ENCODE assay signal across 19 cellular contexts in the genomic region with DNA sequence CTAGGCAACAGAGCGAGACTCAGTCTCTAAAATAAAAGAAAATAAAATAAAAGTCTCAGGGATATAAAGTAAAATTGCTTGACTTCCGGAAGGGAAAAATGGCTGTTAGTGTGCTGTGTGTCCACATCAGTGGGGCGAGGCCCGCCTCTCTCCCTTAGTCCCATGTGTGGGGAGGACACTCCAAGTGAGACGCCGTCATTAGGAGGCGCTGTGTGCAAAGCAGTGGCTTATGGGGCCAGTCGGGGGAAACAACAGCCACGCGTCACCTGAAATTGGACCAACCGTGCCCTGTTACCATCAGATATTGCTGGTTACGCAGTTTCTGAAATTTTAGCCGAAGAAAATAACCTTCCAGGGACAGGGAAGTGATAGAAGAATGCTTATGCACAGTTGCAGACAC. TPM values are rescaled to one million over a fixed set of nuclear protein-coding genes. Genes with fewer than 3 reads are reported as not detected.
DNase-seq lines count a peak whose midpoint lies in the region; ATAC-seq and TF ChIP-seq lines count a peak whose summit lies in the region.
"Had no signal": no experiment of that assay in that cellular context is flagged by ENCODE, and none has a peak within 500 bp of the region (broad histone marks: within the 10 kb centered on the region; RNA-seq: fewer than 3 reads in every experiment).

No MANE protein-coding gene starts in this region.

- POLR2A ChIA-PET in RWPE1 (lab: Yijun Ruan, JAX; ENCODE audit: low non-redundant PET): no interaction called here

- H3K4me1 ChIP-seq in osteoblast (ENCODE audit: insufficient read depth, low read length): no peaks in the 10 kb centered on the region
- H3K4me1 ChIP-seq: colonic mucosa, esophagus squamous epithelium had no signal

- H2AFZ ChIP-seq in osteoblast (ENCODE audit: low read length): no peak overlapping the region

- H3K4me3 ChIP-seq in choroid plexus epithelial cell (ENCODE audit: low read depth, low read length) (no peak overlapping the region), osteoblast (ENCODE audit: insufficient read depth, low read length) (no peak overlapping the region)
- H3K4me3 ChIP-seq: colonic mucosa, esophagus squamous epithelium had no signal

- H3K4me2 ChIP-seq in osteoblast (ENCODE audit: insufficient read depth, low read length): no peak overlapping the region

- peaks cover 25% of the 10 kb centered on the region for H3K36me3 ChIP-seq in osteoblast (ENCODE audit: insufficient read depth, low read length)
- H3K36me3 ChIP-seq: colonic mucosa had no signal

- peak; percentile 16 for DNase-seq in DMS 273 (lab: John Stamatoyannopoulos, UW; ENCODE audit: unreplicated experiment)
- DNase-seq in DMS 273 treated with DMSO at 0.1 percent for 48 hours (lab: John Stamatoyannopoulos, UW): no peak
- DNase-seq in NAMALWA (ENCODE audit: low spot score): peak; percentile 34
- DNase-seq in choroid plexus epithelial cell (ENCODE audit: low read depth): no peak
- DNase-seq in osteoblast (ENCODE audit: insufficient read length, low spot score, missing footprints): peak; percentile 1
- no peak for DNase-seq in RWPE1 (ENCODE audit: low spot score)
- DNase-seq in stimulated activated naive CD4-positive, alpha-beta T cell (lab: John Stamatoyannopoulos, UW): no peak
- DNase-seq: 8988T; activated CD4-positive, alpha-beta T cell treated with anti-CD3 and anti-CD28 coated beads, Interleukin-2, amount 50 U/mL, for 48 hours; CD8-positive, alpha-beta T cell; colonic mucosa; esophagus squamous epithelium; NCI-H2107; NCI-H69; stimulated activated CD4-positive, alpha-beta T cell treated with anti-CD3 and anti-CD28 coated beads, Interleukin-12 subunit alpha, Interleukin-12 subunit beta, amount 100 ng/mL, for 4 hours; T-helper 9 cell had no signal

- H3K9me3 ChIP-seq in osteoblast (ENCODE audit: low read depth, low read length): no peaks in the 10 kb centered on the region
- H3K9me3 ChIP-seq: colonic mucosa, esophagus squamous epithelium had no signal

- peak; percentile 7 for TF ChIP-seq CTCF in choroid plexus epithelial cell (conservative IDR thresholded peaks at IDR 0.05; ENCODE audit: low read depth, low read length)
- no peak for TF ChIP-seq CTCF in osteoblast (IDR thresholded peaks at IDR 0.05; ENCODE audit: extremely low read depth, low read depth, low read length)
- TF ChIP-seq CTCF in RWPE1 (conservative IDR thresholded peaks at IDR 0.05; ENCODE audit: low read depth): no peak

- H3K79me2 ChIP-seq in osteoblast (ENCODE audit: insufficient read depth, low read length): no peaks in the 10 kb centered on the region

- H3K27me3 ChIP-seq in osteoblast (ENCODE audit: insufficient read depth, low read length): no peaks in the 10 kb centered on the region
- H3K27me3 ChIP-seq: colonic mucosa, esophagus squamous epithelium had no signal

- CTCF ChIA-PET in RWPE1 (lab: Yijun Ruan, JAX): no interaction called here

- no peak overlapping the region for H3K27ac ChIP-seq in osteoblast (ENCODE audit: low read depth, low read length)
- H3K27ac ChIP-seq in RWPE1: no peak overlapping the region
- H3K27ac ChIP-seq: colonic mucosa, esophagus squamous epithelium had no signal

- H4K20me1 ChIP-seq in osteoblast (ENCODE audit: insufficient read depth, low read length): no peaks in the 10 kb centered on the region

- no peak for ATAC-seq in GM21786 (IDR thresholded peaks at IDR 0.05; ENCODE audit: unreplicated experiment)
- ATAC-seq: activated T-helper 17 cell treated with anti-CD3 and anti-CD28 coated beads, Interleukin-2, amount 50 U/mL, for 72 hours; CD8-positive, alpha-beta T cell; Right ventricle myocardium inferior had no signal

RNA-seq across cellular contexts. Expression of gene SFXN4, which starts 15.8 kb away (rescaled TPM):
- 11.2 and 13.0 TPM in 2 replicates for total RNA-seq in osteoblast

RNA-seq across cellular contexts. Expression of gene PRDX3, which starts 28.9 kb away (rescaled TPM):
- total RNA-seq in osteoblast: 119 and 128 TPM in 2 replicates

RNA-seq across cellular contexts. Expression of gene DENND10, which starts 45.8 kb away (rescaled TPM):
- total RNA-seq in osteoblast: 102 and 111 TPM in 2 replicates

RNA-seq across cellular contexts. Expression of gene GRK5, which starts 57.6 kb away (rescaled TPM):
- total RNA-seq in osteoblast: 1.5 and 1.8 TPM in 2 replicates

Comparison
In these comparisons a context has a peak if more than half of its experiments do, and no peak if none do; other contexts are left out.
1. DNase-seq: peak in DMS 273 (single experiment), NAMALWA (single experiment) and osteoblast (single experiment); none in DMS 273 treated with DMSO at 0.1 percent for 48 hours (single experiment), choroid plexus epithelial cell (single experiment), RWPE1 (single experiment) and stimulated activated naive CD4-positive, alpha-beta T cell (0 of 6).